ENCODE assay signal across 16 cellular contexts in genomic region chr5:2741946-2742345, GRCh38. TPM values are rescaled to one million over a fixed set of nuclear protein-coding genes. Genes with fewer than 3 reads are reported as not detected.
"Had no signal": no experiment of that assay in that cellular context is flagged by ENCODE, and none has a peak within 500 bp of the region (broad histone marks: within the 10 kb centered on the region; RNA-seq: fewer than 3 reads in every experiment).

No MANE protein-coding gene starts in this region.

- H3K4me3 Mint-ChIP-seq: activated B cell treated with CpG ODN at 0.5 μM for 24 hours; activated CD4-positive, alpha-beta T cell treated with anti-CD3 and anti-CD28 coated beads, Interleukin-2, amount 10 ng/mL, durations not matched to agents 24 days and 14 days; activated naive CD8-positive, alpha-beta T cell treated with anti-CD3 and anti-CD28 coated beads for 36 hours; mesothelial cell of epicardium; T-helper 17 cell had no signal

- H3K4me3 ChIP-seq: prostate gland, right lobe of liver, smooth muscle cell had no signal

- H3K9me3 Mint-ChIP-seq: activated B cell treated with CpG ODN at 0.5 μM for 24 hours; activated naive CD8-positive, alpha-beta T cell treated with anti-CD3 and anti-CD28 coated beads for 36 hours; mesothelial cell of epicardium; nephron progenitor cell had no signal

- H3K27ac Mint-ChIP-seq: activated B cell treated with CpG ODN at 0.5 μM for 24 hours; activated CD4-positive, alpha-beta T cell treated with anti-CD3 and anti-CD28 coated beads, Interleukin-2, amount 10 ng/mL, durations not matched to agents 24 days and 14 days; activated naive CD8-positive, alpha-beta T cell treated with anti-CD3 and anti-CD28 coated beads for 36 hours; mesothelial cell of epicardium; nephron progenitor cell; T-helper 17 cell had no signal

- ATAC-seq: right lobe of liver; stimulated activated naive CD8-positive, alpha-beta T cell treated with anti-CD3 and anti-CD28 coated beads, Interleukin-15, Interleukin-2, amounts not matched to agents 100 U/mL and 50 U/mL, for 24 hours; T-helper 17 cell had no signal

- FAIRE-seq: TTC549 had no signal

- H3K4me1 Mint-ChIP-seq: activated B cell treated with CpG ODN at 0.5 μM for 24 hours; activated CD4-positive, alpha-beta T cell treated with anti-CD3 and anti-CD28 coated beads, Interleukin-2, amount 10 ng/mL, durations not matched to agents 24 days and 14 days; activated naive CD8-positive, alpha-beta T cell treated with anti-CD3 and anti-CD28 coated beads for 36 hours; T-helper 17 cell had no signal

- H3K36me3 ChIP-seq: brain microvascular endothelial cell, prostate gland, right lobe of liver had no signal

- H3K9me3 ChIP-seq: prostate gland, right lobe of liver had no signal

- H3K4me2 ChIP-seq: smooth muscle cell had no signal

- DNase-seq: activated B cell treated with CpG ODN at 0.5 μM for 24 hours; activated CD4-positive, alpha-beta T cell treated with anti-CD3 and anti-CD28 coated beads, Interleukin-2, amount 10 ng/mL, durations not matched to agents 24 days and 14 days; activated naive CD8-positive, alpha-beta T cell treated with anti-CD3 and anti-CD28 coated beads for 36 hours; brain microvascular endothelial cell; cerebellar nuclear complex; hippocampal formation; kidney; nephron progenitor cell; right lobe of liver; stimulated activated naive CD8-positive, alpha-beta T cell treated with anti-CD3 and anti-CD28 coated beads, Interleukin-15, Interleukin-2, amounts not matched to agents 100 U/mL and 50 U/mL, for 24 hours; T-helper 17 cell had no signal

- H3K27ac ChIP-seq: brain microvascular endothelial cell, right lobe of liver had no signal

RNA-seq across cellular contexts. Expression of gene IRX2, which starts 9.5 kb away (rescaled TPM):
- total RNA-seq: activated B cell treated with CpG ODN at 0.5 μM for 24 hours; activated CD4-positive, alpha-beta T cell treated with anti-CD3 and anti-CD28 coated beads, Interleukin-2, amount 10 ng/mL, durations not matched to agents 24 days and 14 days; activated naive CD8-positive, alpha-beta T cell treated with anti-CD3 and anti-CD28 coated beads for 36 hours; liver; right lobe of liver; T-helper 17 cell had no signal
- polyA plus RNA-seq: liver had no signal
